ENCODE assay signal across 8 cellular contexts in genomic region chr5:138464388-138465287, GRCh38. TPM values are rescaled to one million over a fixed set of nuclear protein-coding genes. Genes with fewer than 3 reads are reported as not detected.
DNase-seq lines count a peak whose midpoint lies in the region; ATAC-seq and TF ChIP-seq lines count a peak whose summit lies in the region.

No MANE protein-coding gene starts in this region.

- DNase-seq in AG08395 (ENCODE audit: low spot score) = peak; percentile 95
- DNase-seq in NCI-H2196 treated with DMSO at 0.1 percent for 48 hours (lab: John Stamatoyannopoulos, UW; ENCODE audit: unreplicated experiment) = peak; percentile 98
- peak; percentile 99 for DNase-seq in WERI-Rb-1
- DNase-seq in mammary epithelial cell = peak; percentile 99

- TSS peak; percentile 65 for BruUV-seq in mammary epithelial cell (replicated peaks; lab: Mats Ljungman, UMichigan)

- H3K4me3 ChIP-seq in WERI-Rb-1 (ENCODE audit: low read depth, low read length) (peak overlapping the region; percentile 75), mammary epithelial cell (replicated peaks in 1 of 3; ENCODE audit: insufficient read depth in 1 of 3, low read depth in 2 of 3, low read length in 3 of 3) (peak overlapping the region; percentile 59 to 90 (median 83)), iPS-20b (ENCODE audit: low read length) (peak overlapping the region; percentile 91), skin epidermis (peak overlapping the region; percentile 64 to 90 (median 77))

- dilution Hi-C loops in mammary epithelial cell (cut with HindIII; ENCODE audit: low sequenced_read_pairs) = no loop called here

- H3K79me2 ChIP-seq in mammary epithelial cell (ENCODE audit: insufficient read depth, low read length) = peaks cover 35% of the 10 kb centered on the region

- H3K9me3 ChIP-seq in WERI-Rb-1 (ENCODE audit: severe bottlenecking) (no peaks in the 10 kb centered on the region), mammary epithelial cell (replicated peaks; ENCODE audit: insufficient read depth, low read length) (no peaks in the 10 kb centered on the region), iPS-20b (ENCODE audit: insufficient read depth, low read depth, low read length) (no peaks in the 10 kb centered on the region)

- H4K20me1 ChIP-seq in mammary epithelial cell (ENCODE audit: insufficient read depth, low read length) = peaks cover 12% of the 10 kb centered on the region

- CTCF ChIA-PET in mammary epithelial cell (lab: Charles Lee; ENCODE audit: low non-redundant PET) = interaction anchor here (0.5 to 1.4 kb wide), 3 partner anchors 39 to 112 kb away, joined by 3 to 7 read pairs (median 6); no protein-coding TSS in a partner anchor

- in situ Hi-C loops in mammary epithelial cell (cut with MboI; ENCODE audit: low sequenced_read_pairs in 2 of 2) = loop anchor here (5.0 to 10.0 kb wide), 2 partner anchors 38 to 80 kb away; partner anchors contain the start of gene ETF1 (in 1 of the 2)

- H3K27me3 ChIP-seq in WERI-Rb-1 (ENCODE audit: insufficient read depth, low read depth, severe bottlenecking) = no peaks in the 10 kb centered on the region
- no peaks in the 10 kb centered on the region for H3K27me3 ChIP-seq in mammary epithelial cell (ENCODE audit: insufficient read depth, low read length)
- peaks cover 27% of the 10 kb centered on the region for H3K27me3 ChIP-seq in iPS-20b (ENCODE audit: insufficient read depth, low read length)

- intact Hi-C loops in mammary epithelial cell (cut with micrococcal nuclease) = loop anchor here (1.0 to 5.0 kb wide), 4 partner anchors 39 to 798 kb away; partner anchors contain the start of gene ETF1

- TF ChIP-seq CTCF in WERI-Rb-1 (IDR thresholded peaks at IDR 0.05; ENCODE audit: low read depth, low read length) = 0 out of 2 replicates have a peak, but pooled peaks have one; percentile 10
- no peak for TF ChIP-seq CTCF in mammary epithelial cell (conservative IDR thresholded peaks at IDR 0.05 in 1 of 2, IDR thresholded peaks at IDR 0.05 in 1 of 2; ENCODE audit: extremely low read depth in 1 of 2, insufficient read depth in 1 of 2, low read depth in 1 of 2, low read length in 2 of 2)

- H3K27ac ChIP-seq in WERI-Rb-1 = peak overlapping the region; percentile 93
- peak overlapping the region; percentile 84 for H3K27ac ChIP-seq in mammary epithelial cell (ENCODE audit: insufficient read depth, low read depth, low read length)
- H3K27ac ChIP-seq in iPS-20b (ENCODE audit: low read length) = peak overlapping the region; percentile 77
- H3K27ac ChIP-seq in skin epidermis = peak overlapping the region; percentile 53 to 99 (median 94)

- H3K36me3 ChIP-seq in WERI-Rb-1 = no peaks in the 10 kb centered on the region; the same call in 1 of the 2 replicates
- peaks cover 3% of the 10 kb centered on the region for H3K36me3 ChIP-seq in mammary epithelial cell (ENCODE audit: insufficient read depth, low read length)
- peaks cover 21% of the 10 kb centered on the region; the same call in 1 of the 2 replicates for H3K36me3 ChIP-seq in iPS-20b (ENCODE audit: insufficient read depth, low read depth, low read length)

- H3K9ac ChIP-seq in mammary epithelial cell (ENCODE audit: insufficient read depth, low read length) = peak overlapping the region; percentile 83
- peak overlapping the region; percentile 92 for H3K9ac ChIP-seq in iPS-20b (ENCODE audit: low read depth, low read length)

- H2AFZ ChIP-seq in mammary epithelial cell (ENCODE audit: low read depth, low read length) = peak overlapping the region; percentile 86

- peak overlapping the region; percentile 91 for H3K4me2 ChIP-seq in mammary epithelial cell (ENCODE audit: insufficient read depth, low read depth, low read length)

- WGBS in mammary epithelial cell (ENCODE audit: low coverage, missing lambda C conversion rate) = 0% methylated on average over 7 of the region's 68 CpGs

- peaks cover 46% of the 10 kb centered on the region for H3K4me1 ChIP-seq in mammary epithelial cell (ENCODE audit: insufficient read depth, low read length)
- H3K4me1 ChIP-seq in iPS-20b (ENCODE audit: insufficient read depth, low read length) = no peaks in the 10 kb centered on the region

- ATAC-seq in GM18909 (IDR thresholded peaks at IDR 0.05; ENCODE audit: poor library complexity, unreplicated experiment) (peak; percentile 81), HG03159 (IDR thresholded peaks at IDR 0.05; ENCODE audit: unreplicated experiment) (peak; percentile 69)

RNA-seq across cellular contexts. Expression of gene EGR1, which starts 0.6 kb away (rescaled TPM):
- total RNA-seq in mammary epithelial cell = 100 to 1,000 TPM in 1 of 2 donors, 10 to 100 TPM in 1; 12.7 to 159 TPM
- polyA plus RNA-seq in mammary epithelial cell = 10.6 TPM
- polyA minus RNA-seq in mammary epithelial cell = 63.3 TPM

RNA-seq across cellular contexts. Expression of gene REEP2, which starts 25.8 kb away (rescaled TPM):
- total RNA-seq in mammary epithelial cell = 10 to 100 TPM; 14.5 to 26.5 TPM
- polyA plus RNA-seq in mammary epithelial cell = 3.6 TPM
- polyA minus RNA-seq in mammary epithelial cell = 70.6 TPM

Comparison
In these comparisons a context has a peak if more than half of its experiments do, and no peak if none do; other contexts are left out.
1. Peak in every context shown above with its lines: DNase-seq, ATAC-seq, H3K4me3 ChIP-seq and H3K27ac ChIP-seq.